ENCODE assay signal across 14 cellular contexts in the genomic region with DNA sequence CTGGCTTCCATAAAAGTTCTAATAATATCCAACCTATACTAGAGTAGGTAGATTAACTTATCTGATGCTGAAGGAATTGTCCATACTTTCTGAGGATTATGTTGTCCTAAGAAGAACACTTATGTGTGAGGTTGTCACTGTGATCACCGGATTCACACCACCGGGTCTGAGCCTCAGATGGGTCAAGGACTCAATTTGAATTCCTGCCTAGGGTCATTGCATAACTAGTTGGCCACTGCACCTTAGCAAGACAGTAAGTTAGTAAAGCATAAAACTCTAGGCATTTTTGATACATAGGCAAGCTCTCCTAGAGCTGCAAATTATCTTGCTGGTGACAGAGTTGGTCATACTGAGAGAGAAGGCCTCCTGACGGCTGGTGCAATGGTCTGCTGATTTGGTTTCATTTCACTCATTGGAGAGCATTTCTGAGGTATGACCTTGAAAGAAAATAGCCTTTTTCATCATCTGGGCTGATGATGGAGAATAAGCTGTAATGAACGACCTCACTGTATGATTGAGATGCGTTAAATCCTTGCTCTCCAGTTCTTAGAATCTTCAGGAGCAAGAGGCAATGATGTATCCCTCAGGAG.
DNase-seq lines count a peak whose midpoint lies in the region; ATAC-seq, FAIRE-seq and TF ChIP-seq lines count a peak whose summit lies in the region.
"Had no signal": no experiment of that assay in that cellular context is flagged by ENCODE, and none has a peak within 500 bp of the region (broad histone marks: within the 10 kb centered on the region; RNA-seq: fewer than 3 reads in every experiment).

No MANE protein-coding gene starts in this region.

- ATAC-seq in GM19463 (IDR thresholded peaks at IDR 0.05; ENCODE audit: unreplicated experiment) (peak; percentile 74), HG02885 (IDR thresholded peaks at IDR 0.05; ENCODE audit: poor library complexity, unreplicated experiment) (peak; percentile 89), HG03558 (IDR thresholded peaks at IDR 0.05; ENCODE audit: extremely low read depth, unreplicated experiment) (peak; percentile 65), left cardiac atrium (no peak)
- ATAC-seq: lower lobe of right lung had no signal

- peak; percentile 78 for FAIRE-seq in GM18507 (lab: Jason Lieb, UNC)

- no peak for TF ChIP-seq CTCF in breast epithelium (IDR thresholded peaks at IDR 0.05)
- TF ChIP-seq CTCF in coronary artery (IDR thresholded peaks at IDR 0.05): no peak
- no peak for TF ChIP-seq CTCF in sigmoid colon (IDR thresholded peaks at IDR 0.05)

- H3K4me1 ChIP-seq in breast epithelium: no peaks in the 10 kb centered on the region
- peaks cover 0 to 4% (median 0%) of the 10 kb centered on the region in 4 donors for H3K4me1 ChIP-seq in sigmoid colon
- H3K4me1 ChIP-seq: lower lobe of right lung had no signal

- H3K9me3 ChIP-seq in breast epithelium (peaks cover 3 to 10% of the 10 kb centered on the region in 2 donors), sigmoid colon (peaks cover 0 to 5% (median 0%) of the 10 kb centered on the region in 4 donors)

- no peak for TF ChIP-seq EP300 in sigmoid colon (IDR thresholded peaks at IDR 0.05)

- no peak overlapping the region for H3K27ac ChIP-seq in breast epithelium
- no peak overlapping the region for H3K27ac ChIP-seq in coronary artery
- no peak overlapping the region for H3K27ac ChIP-seq in sigmoid colon
- H3K27ac ChIP-seq: lower lobe of right lung, RWPE1 had no signal

- TF ChIP-seq POLR2A in breast epithelium (IDR thresholded peaks at IDR 0.05): no peak
- no peak for TF ChIP-seq POLR2A in sigmoid colon (IDR thresholded peaks at IDR 0.05)

- WGBS in sigmoid colon, 2 donors: 82 to 91% methylated on average over 5 of the region's 5 CpGs

- H3K27me3 ChIP-seq in breast epithelium (no peaks in the 10 kb centered on the region), sigmoid colon (no peaks in the 10 kb centered on the region)

- peak; percentile 17 for DNase-seq in GM18507 (ENCODE audit: extremely low spot score, insufficient read length, low read depth)
- DNase-seq in breast epithelium (ENCODE audit: low spot score in 2 of 2): no peak
- DNase-seq in coronary artery (ENCODE audit: low spot score): no peak
- no peak for DNase-seq in left cardiac atrium
- no peak for DNase-seq in sigmoid colon
- DNase-seq: activated CD4-positive, alpha-beta T cell treated with anti-CD3 and anti-CD28 coated beads, Interleukin-2, amount 10 ng/mL, durations not matched to agents 24 days and 14 days; aorta; IMR-90; lower lobe of right lung; NCI-H1105 treated with DMSO at 0.1 percent for 48 hours had no signal

- intact Hi-C loops in breast epithelium (cut with DNase I; ENCODE audit: low total_unique reads): no loop called here
- intact Hi-C loops in left cardiac atrium (cut with DNase I): no loop called here
- intact Hi-C loops in sigmoid colon (cut with DNase I): no loop called here

- H3K36me3 ChIP-seq in breast epithelium (no peaks in the 10 kb centered on the region), sigmoid colon (no peaks in the 10 kb centered on the region)
- H3K36me3 ChIP-seq: lower lobe of right lung had no signal

- H3K4me3 ChIP-seq in breast epithelium: no peak overlapping the region
- no peak overlapping the region for H3K4me3 ChIP-seq in coronary artery
- H3K4me3 ChIP-seq in sigmoid colon: no peak overlapping the region
- H3K4me3 ChIP-seq: lower lobe of right lung had no signal

Comparison
In these comparisons a context has a peak if more than half of its experiments do, and no peak if none do; other contexts are left out.
1. ATAC-seq: peak in GM19463 (single experiment), HG02885 (single experiment) and HG03558 (single experiment); none in left cardiac atrium (0 of 2).